2 cellular contexts compared by ENCODE assay signal in genomic region chr2:86732837-86733236, GRCh38. TPM values are rescaled to one million over a fixed set of nuclear protein-coding genes. Genes with fewer than 3 reads are reported as not detected.
"Had no signal": no experiment of that assay in that cellular context is flagged by ENCODE, and none has a peak within 500 bp of the region (broad histone marks: within the 10 kb centered on the region; RNA-seq: fewer than 3 reads in every experiment).

No MANE protein-coding gene starts in this region.

RNA-seq across cellular contexts. Expression of gene CD8A, which starts 57.9 kb away (rescaled TPM):
- total RNA-seq: cardiac muscle cell, chondrocyte had no signal
- polyA plus RNA-seq: cardiac muscle cell had no signal
